ENCODE assay signal across 9 cellular contexts in the genomic region with DNA sequence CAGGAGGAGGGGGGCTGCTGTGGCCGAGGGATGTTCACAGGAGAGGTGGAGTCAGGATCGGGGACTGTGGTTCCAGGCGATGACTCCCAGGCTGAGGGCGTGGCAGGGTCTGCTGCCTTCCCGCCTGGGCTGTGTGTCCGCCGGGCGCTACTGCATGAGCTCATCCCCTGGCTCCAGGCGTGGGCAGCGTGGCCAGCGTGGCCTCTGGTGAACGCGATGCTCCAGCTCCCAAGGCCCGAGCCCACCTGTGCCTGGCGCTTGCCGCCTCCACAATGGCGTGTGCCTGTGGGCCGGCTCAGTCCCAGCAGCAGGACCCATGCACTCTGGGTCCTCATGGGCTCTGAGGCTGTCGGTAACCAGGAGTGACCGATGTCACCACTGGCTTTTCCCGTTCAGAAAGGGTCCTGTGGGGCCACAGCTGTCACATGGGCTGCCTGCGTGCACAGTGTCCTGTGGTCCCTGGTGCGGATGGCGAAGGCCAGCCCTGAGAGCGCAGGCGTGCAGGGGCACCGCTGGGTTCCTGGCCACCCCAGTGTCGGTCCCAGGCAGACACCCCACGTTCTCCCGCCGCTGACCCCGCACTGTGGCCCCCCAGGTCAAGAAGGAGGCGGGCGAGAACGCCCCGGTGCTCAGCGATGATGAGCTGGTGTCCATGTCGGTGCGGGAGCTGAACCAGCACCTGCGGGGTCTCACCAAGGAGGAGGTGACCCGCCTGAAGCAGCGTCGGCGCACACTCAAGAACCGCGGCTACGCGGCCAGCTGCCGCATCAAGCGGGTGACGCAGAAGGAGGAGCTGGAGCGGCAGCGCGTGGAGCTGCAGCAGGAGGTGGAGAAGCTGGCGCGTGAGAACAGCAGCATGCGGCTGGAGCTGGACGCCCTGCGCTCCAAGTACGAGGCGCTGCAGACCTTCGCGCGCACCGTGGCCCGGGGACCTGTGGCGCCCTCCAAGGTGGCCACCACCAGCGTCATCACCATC. TPM values are rescaled to one million over a fixed set of nuclear protein-coding genes. Genes with fewer than 3 reads are reported as not detected.
DNase-seq lines count a peak whose midpoint lies in the region; ATAC-seq, FAIRE-seq and TF ChIP-seq lines count a peak whose summit lies in the region.
"Had no signal": no experiment of that assay in that cellular context is flagged by ENCODE, and none has a peak within 500 bp of the region (broad histone marks: within the 10 kb centered on the region; RNA-seq: fewer than 3 reads in every experiment).

No MANE protein-coding gene starts in this region.

- intact Hi-C loops in K562 (cut with micrococcal nuclease) = no loop called here
- intact Hi-C loops in PC-9 (cut with micrococcal nuclease; ENCODE audit: unreplicated experiment) = loop anchor here (10.0 kb wide), 1 partner anchor 985 kb away; no protein-coding TSS in a partner anchor
- intact Hi-C loops in activated CD4-positive, alpha-beta T cell treated with anti-CD3 and anti-CD28 coated beads, Interleukin-2, amount 10 ng/mL, durations not matched to agents 24 days and 14 days (cut with micrococcal nuclease) = no loop called here

- H3K27ac ChIP-seq in K562 (ENCODE audit: extremely low read depth, low read depth, low read length) = no peak overlapping the region
- peak overlapping the region; percentile 79 for H3K27ac ChIP-seq in neural cell (ENCODE audit: low read length)
- H3K27ac ChIP-seq in PC-9 = no peak overlapping the region

- H3F3A ChIP-seq in neural cell (ENCODE audit: insufficient read depth, low read length, poor library complexity, severe bottlenecking) (no peaks in the 10 kb centered on the region), PC-9 (ENCODE audit: insufficient read depth, low read depth) (peaks cover 49% of the 10 kb centered on the region)

- H2AFZ ChIP-seq in K562 (ENCODE audit: low read depth, low read length) (no peak overlapping the region), neural cell (ENCODE audit: low read depth, low read length) (no peak overlapping the region), PC-9 (no peak overlapping the region)

- no peak for ATAC-seq in K562

- BruUV-seq in K562 (replicated peaks; lab: Mats Ljungman, UMichigan) (no TSS peak), PC-9 (replicated peaks; lab: Mats Ljungman, UMichigan) (no TSS peak)

- H3K9me3 Mint-ChIP-seq in activated CD4-positive, alpha-beta T cell treated with anti-CD3 and anti-CD28 coated beads, Interleukin-2, amount 10 ng/mL, durations not matched to agents 24 days and 14 days = no peaks in the 10 kb centered on the region
- H3K9me3 Mint-ChIP-seq: activated T-helper 2 cell treated with anti-CD3 and anti-CD28 coated beads, Interferon-gamma antibody, Interleukin-2, Interleukin-4, amounts not matched to agents 10 μg/mL and 5 μg/mL and 100 μg/mL, durations not matched to agents 14 hours and 24 hours and 36 hours had no signal

- TF ChIP-seq POLR2A in K562 (conservative IDR thresholded peaks at IDR 0.05) = no peak

- POLR2A ChIA-PET in K562 (lab: Yijun Ruan, JAX) = interaction anchor here (1.1 to 1.3 kb wide), 2 partner anchors 8 to 29 kb away, joined by 3 to 5 read pairs; no protein-coding TSS in a partner anchor
- POLR2A ChIA-PET in PC-9 (lab: Charles Lee; ENCODE audit: unreplicated experiment) = interaction anchor here (0.7 kb wide), 1 partner anchor 16 kb away, joined by 5 read pairs; no protein-coding TSS in a partner anchor

- TF ChIP-seq CTCF in BE2C (IDR thresholded peaks at IDR 0.05; ENCODE audit: low read depth, low read length) (no peak), K562 (IDR thresholded peaks at IDR 0.05 in 2 of 3, conservative IDR thresholded peaks at IDR 0.05 in 1 of 3; ENCODE audit: insufficient read depth in 2 of 3, low read depth in 1 of 3, low read length in 3 of 3) (no peak), neural cell (IDR thresholded peaks at IDR 0.05; ENCODE audit: poor library complexity, severe bottlenecking) (no peak), PC-9 (conservative IDR thresholded peaks at IDR 0.05) (no peak), GM13977 (IDR thresholded peaks at IDR 0.05; ENCODE audit: extremely low read depth, insufficient read depth, missing control alignments) (no peak)

- no peaks in the 10 kb centered on the region for H3K27me3 Mint-ChIP-seq in activated CD4-positive, alpha-beta T cell treated with anti-CD3 and anti-CD28 coated beads, Interleukin-2, amount 10 ng/mL, durations not matched to agents 24 days and 14 days

- no peaks in the 10 kb centered on the region for H3K36me3 ChIP-seq in BE2C
- H3K36me3 ChIP-seq in K562 (ENCODE audit: control insufficient read depth, insufficient read depth, low read length) = peaks cover 56% of the 10 kb centered on the region; the same call in 2 of the 3 replicates
- no peaks in the 10 kb centered on the region for H3K36me3 ChIP-seq in neural cell (ENCODE audit: insufficient read depth, low read length)
- H3K36me3 ChIP-seq in PC-9 (ENCODE audit: low read depth) = peaks cover 10% of the 10 kb centered on the region

- peaks cover 37% of the 10 kb centered on the region for H3K79me2 ChIP-seq in K562 (ENCODE audit: control insufficient read depth, insufficient read depth, low read length)
- peaks cover 13% of the 10 kb centered on the region for H3K79me2 ChIP-seq in neural cell (replicated peaks; ENCODE audit: insufficient read depth, low read length)
- H3K79me2 ChIP-seq in PC-9 (ENCODE audit: low read depth) = peaks cover 55% of the 10 kb centered on the region

- H3K9me1 ChIP-seq in K562 (ENCODE audit: control insufficient read depth, insufficient read depth, low read length) = peaks cover 10% of the 10 kb centered on the region

- H3K9me2 ChIP-seq in neural cell (ENCODE audit: insufficient read depth, low read length) (no peaks in the 10 kb centered on the region), PC-9 (ENCODE audit: insufficient read depth) (no peaks in the 10 kb centered on the region)

- TF ChIP-seq RAD21 in K562 (CRISPR knock-in tag; conservative IDR thresholded peaks at IDR 0.05 in 1 of 2, IDR thresholded peaks at IDR 0.05 in 1 of 2) = no peak
- no peak for TF ChIP-seq RAD21 in neural cell (conservative IDR thresholded peaks at IDR 0.05)

- H3K27ac Mint-ChIP-seq in activated CD4-positive, alpha-beta T cell treated with anti-CD3 and anti-CD28 coated beads, Interleukin-2, amount 10 ng/mL, durations not matched to agents 24 days and 14 days = no peak overlapping the region
- H3K27ac Mint-ChIP-seq: activated T-helper 2 cell treated with anti-CD3 and anti-CD28 coated beads, Interferon-gamma antibody, Interleukin-2, Interleukin-4, amounts not matched to agents 10 μg/mL and 5 μg/mL and 100 μg/mL, durations not matched to agents 14 hours and 24 hours and 36 hours had no signal

- H3K4me1 ChIP-seq in BE2C = peaks cover 19% of the 10 kb centered on the region
- peaks cover 12 to 79% of the 10 kb centered on the region in 2 experiments for H3K4me1 ChIP-seq in K562 (replicated peaks in 1 of 2; ENCODE audit: control insufficient read depth in 2 of 2, insufficient read depth in 2 of 2, low read length in 2 of 2)
- H3K4me1 ChIP-seq in PC-9 (replicated peaks; ENCODE audit: insufficient read depth) = peaks cover 30% of the 10 kb centered on the region

- no peak for FAIRE-seq in K562 (lab: Jason Lieb, UNC)

- H3K4me3 Mint-ChIP-seq in activated CD4-positive, alpha-beta T cell treated with anti-CD3 and anti-CD28 coated beads, Interleukin-2, amount 10 ng/mL, durations not matched to agents 24 days and 14 days = no peak overlapping the region

- H3K27me3 ChIP-seq in BE2C = peaks cover 55% of the 10 kb centered on the region
- no peaks in the 10 kb centered on the region for H3K27me3 ChIP-seq in K562 (ENCODE audit: control insufficient read depth in 2 of 2, insufficient read depth in 2 of 2, low read length in 2 of 2)
- H3K27me3 ChIP-seq in neural cell (ENCODE audit: insufficient read depth, low read depth, low read length) = no peaks in the 10 kb centered on the region
- no peaks in the 10 kb centered on the region for H3K27me3 ChIP-seq in PC-9 (ENCODE audit: insufficient read depth, low read depth)

- H3K4me2 ChIP-seq in K562 (ENCODE audit: insufficient read depth, low read length) = no peak overlapping the region
- H3K4me2 ChIP-seq in neural cell (ENCODE audit: low read length) = no peak overlapping the region
- no peak overlapping the region for H3K4me2 ChIP-seq in PC-9

- H3K9me3 ChIP-seq in BE2C (no peaks in the 10 kb centered on the region), K562 (replicated peaks; ENCODE audit: control insufficient read depth, insufficient read depth, low read depth, low read length) (no peaks in the 10 kb centered on the region), neural cell (ENCODE audit: low read length) (no peaks in the 10 kb centered on the region), PC-9 (ENCODE audit: insufficient read depth, low read depth) (no peaks in the 10 kb centered on the region)

- peaks cover 12% of the 10 kb centered on the region for H3K36me3 Mint-ChIP-seq in activated CD4-positive, alpha-beta T cell treated with anti-CD3 and anti-CD28 coated beads, Interleukin-2, amount 10 ng/mL, durations not matched to agents 24 days and 14 days (ENCODE audit: low read depth)

- CTCF ChIA-PET in K562 (lab: Yijun Ruan, JAX; ENCODE audit: low intra/inter-chr PET ratio) (no interaction called here), PC-9 (lab: Charles Lee) (no interaction called here)

- in situ Hi-C loops in K562 (cut with MboI) = no loop called here
- in situ Hi-C loops in GM13977 (cut with MboI; ENCODE audit: low pct_unique_long_range_greater_than_20kb, low sequenced_read_pairs, unreplicated experiment) = no loop called here

- peaks cover 27% of the 10 kb centered on the region for H4K20me1 ChIP-seq in K562 (replicated peaks; ENCODE audit: control insufficient read depth, insufficient read depth, low read length)
- H4K20me1 ChIP-seq in neural cell (ENCODE audit: insufficient read depth) = no peaks in the 10 kb centered on the region
- H4K20me1 ChIP-seq in PC-9 (ENCODE audit: insufficient read depth) = peaks cover 82% of the 10 kb centered on the region

- H3K4me3 ChIP-seq in BE2C (ENCODE audit: low read depth, low read length) = no peak overlapping the region
- no peak overlapping the region for H3K4me3 ChIP-seq in K562
- H3K4me3 ChIP-seq in neural cell (ENCODE audit: low read length) = no peak overlapping the region
- no peak overlapping the region for H3K4me3 ChIP-seq in PC-9

- H3K4me1 Mint-ChIP-seq in activated CD4-positive, alpha-beta T cell treated with anti-CD3 and anti-CD28 coated beads, Interleukin-2, amount 10 ng/mL, durations not matched to agents 24 days and 14 days = peaks cover 2% of the 10 kb centered on the region

- no peak for TF ChIP-seq EP300 in K562 (IDR thresholded peaks at IDR 0.05; ENCODE audit: low read length)
- TF ChIP-seq EP300 in neural cell (conservative IDR thresholded peaks at IDR 0.05; ENCODE audit: poor library complexity, severe bottlenecking) = no peak

- H3K9ac ChIP-seq in K562 (ENCODE audit: insufficient read depth in 1 of 2, low read depth in 2 of 2, low read length in 2 of 2) (no peak overlapping the region), neural cell (ENCODE audit: low read length) (no peak overlapping the region)

- DNase-seq in BE2C = peak; percentile 19
- no peak for DNase-seq in K562 (ENCODE audit: extremely low read depth in 1 of 4, low spot score in 3 of 4)
- DNase-seq in PC-9 = no peak
- DNase-seq in GM13977 (ENCODE audit: low spot score) = no peak
- no peak for DNase-seq in activated CD4-positive, alpha-beta T cell treated with anti-CD3 and anti-CD28 coated beads, Interleukin-2, amount 10 ng/mL, durations not matched to agents 24 days and 14 days
- DNase-seq: AML-193, NCI-H1694 had no signal

- WGBS in K562 (ENCODE audit: insufficient coverage, low coverage, missing lambda C conversion rate) = 93% methylated on average over 46 of the region's 68 CpGs

RNA-seq across cellular contexts. Expression of gene MAFK, which starts 9.1 kb away (rescaled TPM):
- polyA plus RNA-seq in BE2C (2012; ENCODE audit: insufficient read depth, insufficient read length, low read depth) = 1.6 TPM
- 8.5 and 20.5 TPM in 2 replicates for total RNA-seq in K562 (2011; cell fraction: chromatin; rRNA removed; ENCODE audit: low replicate concordance)
- total RNA-seq in K562 (2011; cell fraction: nucleolus; rRNA removed) = 11.2 and 12.1 TPM in 2 replicates
- 5.1 and 7.6 TPM in 2 replicates for total RNA-seq in K562 (2011; cell fraction: nucleoplasm; rRNA removed)
- total RNA-seq in K562 (2014; rRNA removed) (11.7 and 15.6 TPM in 2 replicates), K562 (2014; rRNA removed; fragmentation: Illumina TruSeq; extraction: Trizol) (1.1 and 1.3 TPM in 2 replicates), K562 (2015; rRNA removed; fragmentation: Illumina TruSeq; extraction: Trizol) (4.7 and 5.5 TPM in 2 replicates), K562 (2021) (17.6 and 24.4 TPM in 2 replicates), PC-9 (2021) (43.1 and 70.8 TPM in 2 replicates)
- polyA plus RNA-seq in K562 (2011; rRNA removed) (2.1 and 4.9 TPM in 2 replicates), K562 (2014; fragmentation: Illumina TruSeq; extraction: Trizol) (3.7 and 6.9 TPM in 2 replicates), K562 (2014; fragmentation: Nextera tagmentation; extraction: Ambion mirVana) (under 1 TPM; 0.04 to 0.07 TPM), K562 (2014; rRNA removed) (12.8 and 13.5 TPM in 2 replicates), neural cell (12.6 and 16.4 TPM in 2 replicates)
- 3.8 and 5.1 TPM in 2 replicates for polyA plus RNA-seq in K562 (2011; cell fraction: cytosol; rRNA removed)
- 9.8 and 26.1 TPM in 2 replicates for polyA plus RNA-seq in K562 (2011; cell fraction: nucleus; rRNA removed)
- polyA plus RNA-seq in K562 (2012) = 11.2 and 12.1 TPM in 2 replicates
- 0.66 and 1.1 TPM in 2 replicates for polyA minus RNA-seq in K562 (2011; rRNA and poly(A)+ RNA removed)
- 5.5 and 7.7 TPM in 2 replicates for polyA minus RNA-seq in K562 (2011; cell fraction: cytosol; rRNA and poly(A)+ RNA removed)
- polyA minus RNA-seq in K562 (2011; cell fraction: nucleus; rRNA and poly(A)+ RNA removed) = 3.6 and 3.8 TPM in 2 replicates
- 9.1 and 12.9 TPM in 2 replicates for polyA minus RNA-seq in neural cell
- total RNA-seq in activated CD4-positive, alpha-beta T cell treated with anti-CD3 and anti-CD28 coated beads, Interleukin-2, amount 10 ng/mL, durations not matched to agents 24 days and 14 days = 42.9 and 45.5 TPM in 2 replicates

RNA-seq across cellular contexts. Expression of gene TMEM184A, which starts 16.4 kb away (rescaled TPM):
- polyA plus RNA-seq in BE2C (2012; ENCODE audit: insufficient read depth, insufficient read length, low read depth) = 0.59 TPM
- total RNA-seq in K562 (2011; cell fraction: chromatin; rRNA removed; ENCODE audit: low replicate concordance) = 0.32 and 2.6 TPM in 2 replicates
- 0.66 and 1.5 TPM in 2 replicates for total RNA-seq in K562 (2011; cell fraction: nucleolus; rRNA removed)
- total RNA-seq in K562 (2011; cell fraction: nucleoplasm; rRNA removed) = 0.29 and 1.8 TPM in 2 replicates
- total RNA-seq in K562 (2014; rRNA removed) (0.18 TPM in 1 of 2 replicates, not detected in the other), K562 (2014; rRNA removed; fragmentation: Illumina TruSeq; extraction: Trizol) (not detected in 2 replicates), K562 (2015; rRNA removed; fragmentation: Illumina TruSeq; extraction: Trizol) (not detected in 2 replicates), K562 (2021) (0.11 and 0.31 TPM in 2 replicates), PC-9 (2021) (21.4 TPM in 2 replicates)
- polyA plus RNA-seq in K562 (2011; rRNA removed) (0.10 and 0.20 TPM in 2 replicates), K562 (2014; fragmentation: Illumina TruSeq; extraction: Trizol) (not detected in 2 replicates), K562 (2014; fragmentation: Nextera tagmentation; extraction: Ambion mirVana) (not detected), K562 (2014; rRNA removed) (not detected in 2 replicates), neural cell (0.12 TPM in 1 of 2 replicates, not detected in the other)
- 0.12 and 0.72 TPM in 2 replicates for polyA plus RNA-seq in K562 (2011; cell fraction: cytosol; rRNA removed)
- polyA plus RNA-seq in K562 (2011; cell fraction: nucleus; rRNA removed) = 0.53 and 1.7 TPM in 2 replicates
- polyA plus RNA-seq in K562 (2012) = 0.04 and 0.12 TPM in 2 replicates
- polyA minus RNA-seq in K562 (2011; rRNA and poly(A)+ RNA removed) = 0.14 and 0.15 TPM in 2 replicates
- polyA minus RNA-seq in K562 (2011; cell fraction: cytosol; rRNA and poly(A)+ RNA removed) = 0.19 and 0.27 TPM in 2 replicates
- polyA minus RNA-seq in K562 (2011; cell fraction: nucleus; rRNA and poly(A)+ RNA removed) = 0.89 and 1.1 TPM in 2 replicates
- polyA minus RNA-seq in neural cell = not detected in 2 replicates
- not detected in 2 replicates for total RNA-seq in activated CD4-positive, alpha-beta T cell treated with anti-CD3 and anti-CD28 coated beads, Interleukin-2, amount 10 ng/mL, durations not matched to agents 24 days and 14 days

RNA-seq across cellular contexts. Expression of gene PSMG3, which starts 30.2 kb away (rescaled TPM):
- 179 TPM for polyA plus RNA-seq in BE2C (2012; ENCODE audit: insufficient read depth, insufficient read length, low read depth)
- total RNA-seq in K562 (2011; cell fraction: chromatin; rRNA removed; ENCODE audit: low replicate concordance) = 26.2 and 74.4 TPM in 2 replicates
- 89.7 and 92.9 TPM in 2 replicates for total RNA-seq in K562 (2011; cell fraction: nucleolus; rRNA removed)
- 63.3 and 66.8 TPM in 2 replicates for total RNA-seq in K562 (2011; cell fraction: nucleoplasm; rRNA removed)
- total RNA-seq in K562 (2014; rRNA removed) = 122 and 132 TPM in 2 replicates
- 46.5 and 57.2 TPM in 2 replicates for total RNA-seq in K562 (2014; rRNA removed; fragmentation: Illumina TruSeq; extraction: Trizol)
- 81.5 and 83.4 TPM in 2 replicates for total RNA-seq in K562 (2015; rRNA removed; fragmentation: Illumina TruSeq; extraction: Trizol)
- total RNA-seq in K562 (2021) = 77.3 and 80.1 TPM in 2 replicates
- 93.6 and 96.3 TPM in 2 replicates for polyA plus RNA-seq in K562 (2011; rRNA removed)
- 110 and 136 TPM in 2 replicates for polyA plus RNA-seq in K562 (2011; cell fraction: cytosol; rRNA removed)
- 144 and 158 TPM in 2 replicates for polyA plus RNA-seq in K562 (2011; cell fraction: nucleus; rRNA removed)
- 65.4 and 71.5 TPM in 2 replicates for polyA plus RNA-seq in K562 (2012)
- 54.0 and 64.6 TPM in 2 replicates for polyA plus RNA-seq in K562 (2014; fragmentation: Illumina TruSeq; extraction: Trizol)
- 10 to 100 TPM; 34.8 to 55.3 TPM for polyA plus RNA-seq in K562 (2014; fragmentation: Nextera tagmentation; extraction: Ambion mirVana)
- polyA plus RNA-seq in K562 (2014; rRNA removed) = 121 and 136 TPM in 2 replicates
- 20.1 and 30.9 TPM in 2 replicates for polyA minus RNA-seq in K562 (2011; rRNA and poly(A)+ RNA removed)
- polyA minus RNA-seq in K562 (2011; cell fraction: cytosol; rRNA and poly(A)+ RNA removed) = 22.6 and 24.3 TPM in 2 replicates
- polyA minus RNA-seq in K562 (2011; cell fraction: nucleus; rRNA and poly(A)+ RNA removed) = 12.3 and 13.9 TPM in 2 replicates
- 50.6 and 54.1 TPM in 2 replicates for polyA plus RNA-seq in neural cell
- polyA minus RNA-seq in neural cell = 15.6 and 20.9 TPM in 2 replicates
- 63.3 and 78.9 TPM in 2 replicates for total RNA-seq in PC-9 (2021)
- total RNA-seq in activated CD4-positive, alpha-beta T cell treated with anti-CD3 and anti-CD28 coated beads, Interleukin-2, amount 10 ng/mL, durations not matched to agents 24 days and 14 days = 58.0 and 58.5 TPM in 2 replicates

RNA-seq across cellular contexts. Expression of gene INTS1, which starts 35.4 kb away (rescaled TPM):
- polyA plus RNA-seq in BE2C (2012; ENCODE audit: insufficient read depth, insufficient read length, low read depth) = 280 TPM
- 67.2 and 276 TPM in 2 replicates for total RNA-seq in K562 (2011; cell fraction: chromatin; rRNA removed; ENCODE audit: low replicate concordance)
- total RNA-seq in K562 (2011; cell fraction: nucleolus; rRNA removed) = 199 and 200 TPM in 2 replicates
- 92.5 and 92.7 TPM in 2 replicates for total RNA-seq in K562 (2011; cell fraction: nucleoplasm; rRNA removed)
- 34.9 and 39.7 TPM in 2 replicates for total RNA-seq in K562 (2014; rRNA removed)
- 4.1 and 6.8 TPM in 2 replicates for total RNA-seq in K562 (2014; rRNA removed; fragmentation: Illumina TruSeq; extraction: Trizol)
- 19.2 and 20.1 TPM in 2 replicates for total RNA-seq in K562 (2015; rRNA removed; fragmentation: Illumina TruSeq; extraction: Trizol)
- 105 and 119 TPM in 2 replicates for total RNA-seq in K562 (2021)
- polyA plus RNA-seq in K562 (2011; rRNA removed) = 12.0 and 28.0 TPM in 2 replicates
- 17.5 and 46.7 TPM in 2 replicates for polyA plus RNA-seq in K562 (2011; cell fraction: cytosol; rRNA removed)
- 146 and 297 TPM in 2 replicates for polyA plus RNA-seq in K562 (2011; cell fraction: nucleus; rRNA removed)
- 62.7 and 64.6 TPM in 2 replicates for polyA plus RNA-seq in K562 (2012)
- 18.5 and 66.3 TPM in 2 replicates for polyA plus RNA-seq in K562 (2014; fragmentation: Illumina TruSeq; extraction: Trizol)
- polyA plus RNA-seq in K562 (2014; fragmentation: Nextera tagmentation; extraction: Ambion mirVana) = 1 to 10 TPM in 1 of 2 experiments, under 1 TPM in 1; 0.34 to 1.7 TPM
- polyA plus RNA-seq in K562 (2014; rRNA removed) = 46.7 and 55.1 TPM in 2 replicates
- 9.8 and 11.1 TPM in 2 replicates for polyA minus RNA-seq in K562 (2011; rRNA and poly(A)+ RNA removed)
- polyA minus RNA-seq in K562 (2011; cell fraction: cytosol; rRNA and poly(A)+ RNA removed) = 38.7 and 69.3 TPM in 2 replicates
- polyA minus RNA-seq in K562 (2011; cell fraction: nucleus; rRNA and poly(A)+ RNA removed) = 52.6 and 57.9 TPM in 2 replicates
- 21.1 and 26.3 TPM in 2 replicates for polyA plus RNA-seq in neural cell
- polyA minus RNA-seq in neural cell = 49.0 and 63.8 TPM in 2 replicates
- total RNA-seq in PC-9 (2021) = 124 and 170 TPM in 2 replicates
- 89.5 and 94.3 TPM in 2 replicates for total RNA-seq in activated CD4-positive, alpha-beta T cell treated with anti-CD3 and anti-CD28 coated beads, Interleukin-2, amount 10 ng/mL, durations not matched to agents 24 days and 14 days
